8 cellular contexts compared by ENCODE assay signal in the genomic region with DNA sequence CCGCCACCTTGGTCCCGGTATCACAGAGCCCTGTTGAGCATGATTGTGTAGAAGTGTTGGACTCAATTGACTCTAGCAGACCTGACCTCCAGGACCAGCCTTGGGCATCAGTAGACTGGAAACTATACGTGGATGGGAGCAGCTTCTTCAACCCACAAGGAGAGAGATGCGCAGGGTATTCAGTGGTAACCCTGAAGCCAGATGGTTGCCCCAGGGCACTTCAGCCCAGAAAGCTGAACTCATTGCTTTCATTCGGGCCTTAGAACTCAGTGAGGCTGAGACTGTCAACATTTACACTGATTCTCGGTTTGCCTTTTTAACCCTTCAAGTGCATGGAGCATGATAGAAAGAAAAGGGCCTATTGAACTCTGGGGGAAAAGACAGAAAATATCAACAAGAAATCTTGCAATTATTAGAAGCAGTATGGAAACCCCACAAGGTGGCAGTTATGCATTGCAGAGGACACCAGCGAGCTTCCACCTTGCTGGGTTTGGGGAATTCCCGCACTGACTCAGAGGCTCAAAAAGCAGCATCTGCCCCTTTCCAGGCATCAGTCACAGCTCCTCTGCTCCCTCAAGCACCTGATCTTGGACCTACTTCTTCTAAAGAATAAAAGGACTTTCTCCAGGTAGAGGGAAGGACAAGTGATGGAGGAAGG.
DNase-seq lines count a peak whose midpoint lies in the region; ATAC-seq and TF ChIP-seq lines count a peak whose summit lies in the region.
"Not testable (repeated sequence)": the region's sequence is repeated elsewhere in the genome, so short reads cannot be mapped to it uniquely, and the experiment has no call there.

No MANE protein-coding gene starts in this region.

- not testable (repeated sequence) for TF ChIP-seq RAD21 in SK-N-SH (IDR thresholded peaks at IDR 0.05; ENCODE audit: low read length)

- not testable (repeated sequence) for H3K9me3 Mint-ChIP-seq in Caco-2 (ENCODE audit: unreplicated experiment); activated CD8-positive, alpha-beta T cell treated with anti-CD3 and anti-CD28 coated beads for 36 hours; MCF 10A (ENCODE audit: unreplicated experiment)

- not testable (repeated sequence) for H3K9ac ChIP-seq in SK-N-SH

- H3K9me3 ChIP-seq in Caco-2, SK-N-SH: not testable (repeated sequence)

- not testable (repeated sequence) for TF ChIP-seq CTCF in Caco-2 (IDR thresholded peaks at IDR 0.05; ENCODE audit: insufficient read depth in 1 of 2, low read depth in 1 of 2, low read length in 1 of 2, severe bottlenecking in 1 of 2, unreplicated experiment in 1 of 2); activated CD8-positive, alpha-beta T cell treated with anti-CD3 and anti-CD28 coated beads for 36 hours (IDR thresholded peaks at IDR 0.05)
- TF ChIP-seq CTCF in SK-N-SH (IDR thresholded peaks at IDR 0.05) (peak; percentile 20; the same call in 1 of the 2 replicates), MCF 10A (IDR thresholded peaks at IDR 0.05; ENCODE audit: unreplicated experiment) (peak; percentile 30)

- H3K27me3 Mint-ChIP-seq in Caco-2 (ENCODE audit: insufficient read depth, unreplicated experiment); activated CD8-positive, alpha-beta T cell treated with anti-CD3 and anti-CD28 coated beads for 36 hours; MCF 10A (ENCODE audit: insufficient read depth, unreplicated experiment): not testable (repeated sequence)

- 66% methylated on average over 8 of the region's 8 CpGs for WGBS in SK-N-SH (ENCODE audit: low lambda C conversion rate)

- H3K27ac Mint-ChIP-seq in Caco-2 (ENCODE audit: unreplicated experiment) (peak overlapping the region; percentile 81), MCF 10A (ENCODE audit: low read depth, unreplicated experiment) (peak overlapping the region; percentile 75)
- H3K27ac Mint-ChIP-seq in activated CD8-positive, alpha-beta T cell treated with anti-CD3 and anti-CD28 coated beads for 36 hours: not testable (repeated sequence)

- POLR2A ChIA-PET in Caco-2 (lab: Charles Lee); SK-N-SH (lab: Yijun Ruan, JAX); activated CD8-positive, alpha-beta T cell treated with anti-CD3 and anti-CD28 coated beads for 36 hours (lab: Charles Lee): not testable (repeated sequence)
- POLR2A ChIA-PET in MCF 10A (lab: Yijun Ruan, JAX): interaction anchor here (0.6 to 1.9 kb wide), 7 partner anchors 9 to 185 kb away, joined by 3 to 15 read pairs (median 4); no protein-coding TSS in a partner anchor

- H3K27me3 ChIP-seq in Caco-2 (replicated peaks; ENCODE audit: control insufficient read depth, insufficient read depth, low read length); SK-N-SH (ENCODE audit: insufficient read depth): not testable (repeated sequence)

- H2AFZ ChIP-seq in SK-N-SH (ENCODE audit: low read depth): not testable (repeated sequence)

- not testable (repeated sequence) for BruUV-seq in Caco-2 (replicated peaks; lab: Mats Ljungman, UMichigan); MCF 10A (replicated peaks; lab: Mats Ljungman, UMichigan)

- H3K4me1 Mint-ChIP-seq in Caco-2 (ENCODE audit: low read depth, unreplicated experiment) (peaks cover 26% of the 10 kb centered on the region), MCF 10A (ENCODE audit: insufficient read depth, unreplicated experiment) (peaks cover 33% of the 10 kb centered on the region)
- H3K4me1 Mint-ChIP-seq in activated CD8-positive, alpha-beta T cell treated with anti-CD3 and anti-CD28 coated beads for 36 hours (ENCODE audit: low read depth): not testable (repeated sequence)

- ATAC-seq in activated CD8-positive, alpha-beta T cell treated with anti-CD3 and anti-CD28 coated beads for 36 hours: not testable (repeated sequence)

- not testable (repeated sequence) for TF ChIP-seq EP300 in SK-N-SH (IDR thresholded peaks at IDR 0.05; ENCODE audit: borderline replicate concordance in 1 of 2, low read depth in 1 of 2, low read length in 1 of 2)

- intact Hi-C loops in Caco-2 (cut with micrococcal nuclease; ENCODE audit: unreplicated experiment) (loop anchor here (1.0 to 5.0 kb wide), 3 partner anchors 9 to 130 kb away; no protein-coding TSS in a partner anchor), MCF 10A (cut with micrococcal nuclease) (loop anchor here (1.0 to 5.0 kb wide), 3 partner anchors 233 to 1082 kb away; no protein-coding TSS in a partner anchor)
- intact Hi-C loops in activated CD8-positive, alpha-beta T cell treated with anti-CD3 and anti-CD28 coated beads for 36 hours (cut with micrococcal nuclease): not testable (repeated sequence)

- H3K4me3 ChIP-seq in Caco-2 (ENCODE audit: low read depth, low read length); SK-N-SH (ENCODE audit: low read depth in 2 of 2, low read length in 1 of 2): not testable (repeated sequence)

- H3F3A ChIP-seq in SK-N-SH (replicated peaks; ENCODE audit: insufficient read depth): not testable (repeated sequence)

- H3K4me3 Mint-ChIP-seq in Caco-2 (ENCODE audit: unreplicated experiment): peak overlapping the region; percentile 59
- H3K4me3 Mint-ChIP-seq in activated CD8-positive, alpha-beta T cell treated with anti-CD3 and anti-CD28 coated beads for 36 hours: not testable (repeated sequence)
- H3K4me3 Mint-ChIP-seq in MCF 10A (ENCODE audit: unreplicated experiment): peak overlapping the region; percentile 47

- DNase-seq in Caco-2: peak in 1 of 2 experiments; percentile 40
- DNase-seq in HT1080 (ENCODE audit: low read depth): peak; percentile 44
- DNase-seq in SK-N-SH: not testable (repeated sequence)
- DNase-seq in activated CD8-positive, alpha-beta T cell treated with anti-CD3 and anti-CD28 coated beads for 36 hours: peak; percentile 72
- DNase-seq in MCF 10A (ENCODE audit: unreplicated experiment): peak; percentile 63
- DNase-seq in kidney tubule cell (ENCODE audit: low spot score): peak; percentile 65
- DNase-seq in stimulated activated CD4-positive, alpha-beta T cell treated with anti-CD3 and anti-CD28 coated beads, Interleukin-12 subunit alpha, Interleukin-12 subunit beta, amount 100 ng/mL, for 4 hours: peak; percentile 15
- peak; percentile 20 to 27 for DNase-seq in stimulated activated CD8-positive, alpha-beta memory T cell treated with anti-CD3 and anti-CD28 coated beads, Interleukin-15, amount 100 ng/mL, for 48 hours (ENCODE audit: low read depth in 2 of 2)

- not testable (repeated sequence) for H3K79me2 ChIP-seq in SK-N-SH (ENCODE audit: insufficient read depth)

- not testable (repeated sequence) for H3K9me2 ChIP-seq in SK-N-SH

- H3K36me3 Mint-ChIP-seq in Caco-2 (ENCODE audit: insufficient read depth, unreplicated experiment); activated CD8-positive, alpha-beta T cell treated with anti-CD3 and anti-CD28 coated beads for 36 hours (ENCODE audit: low read depth); MCF 10A (ENCODE audit: insufficient read depth, unreplicated experiment): not testable (repeated sequence)

- peaks cover 11% of the 10 kb centered on the region for H3K4me1 ChIP-seq in Caco-2
- H3K4me1 ChIP-seq in SK-N-SH (ENCODE audit: control insufficient read depth in 1 of 2, insufficient read depth in 2 of 2, low read depth in 1 of 2, low read length in 1 of 2): not testable (repeated sequence)

- H3K36me3 ChIP-seq in Caco-2 (ENCODE audit: control insufficient read depth, insufficient read depth, low read length); SK-N-SH (replicated peaks in 1 of 2; ENCODE audit: control insufficient read depth in 1 of 2, insufficient read depth in 2 of 2, low read length in 1 of 2): not testable (repeated sequence)

- CTCF ChIA-PET in Caco-2 (lab: Charles Lee); SK-N-SH (lab: Yijun Ruan, JAX): not testable (repeated sequence)
- CTCF ChIA-PET in activated CD8-positive, alpha-beta T cell treated with anti-CD3 and anti-CD28 coated beads for 36 hours (lab: Charles Lee): interaction anchor here (1.1 to 3.2 kb wide), 2 partner anchors 229 to 234 kb away, joined by 3 to 13 read pairs; no protein-coding TSS in a partner anchor
- CTCF ChIA-PET in MCF 10A (lab: Yijun Ruan, JAX): interaction anchor here (0.6 to 1.9 kb wide), 16 partner anchors 10 to 402 kb away, joined by 3 to 11 read pairs (median 3); no protein-coding TSS in a partner anchor

- not testable (repeated sequence) for H4K20me1 ChIP-seq in SK-N-SH (ENCODE audit: insufficient read depth)

- H3K27ac ChIP-seq in SK-N-SH (ENCODE audit: low read depth in 2 of 2, low read length in 1 of 2): not testable (repeated sequence)

- H3K4me2 ChIP-seq in SK-N-SH: not testable (repeated sequence)
